8 cellular contexts compared by ENCODE assay signal in the genomic region with DNA sequence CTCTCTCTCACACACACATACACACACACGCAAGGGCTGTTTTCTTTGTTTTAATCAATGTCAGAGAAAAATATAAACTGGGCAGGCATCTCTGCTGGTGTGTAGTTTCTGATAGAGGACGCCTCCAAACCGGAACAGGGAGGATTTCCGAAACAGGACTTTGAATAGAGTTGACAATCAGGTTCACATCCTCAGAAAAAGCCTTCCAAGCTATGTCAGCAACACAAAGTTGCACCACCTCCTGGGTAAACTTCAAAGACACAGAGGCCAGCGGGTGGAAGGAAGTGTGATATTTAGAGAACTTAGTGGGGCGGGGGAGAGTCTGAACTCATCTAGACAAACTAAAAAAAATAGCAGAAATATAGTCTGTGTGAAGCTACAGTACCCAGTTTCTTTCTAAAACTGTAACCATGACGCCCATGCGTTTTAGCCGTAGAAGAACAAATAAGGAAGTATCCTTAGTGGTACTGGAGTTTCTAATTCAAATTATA. TPM values are rescaled to one million over a fixed set of nuclear protein-coding genes. Genes with fewer than 3 reads are reported as not detected.
DNase-seq lines count a peak whose midpoint lies in the region; ATAC-seq and TF ChIP-seq lines count a peak whose summit lies in the region.

No MANE protein-coding gene starts in this region.

- peaks cover 21% of the 10 kb centered on the region for H3K4me1 Mint-ChIP-seq in Calu3 (ENCODE audit: low read depth, unreplicated experiment)

- no peak overlapping the region for H3K4me3 Mint-ChIP-seq in Calu3 (ENCODE audit: low read depth, unreplicated experiment)

- ATAC-seq in GM19395 (IDR thresholded peaks at IDR 0.05; ENCODE audit: unreplicated experiment): peak; percentile 8

- DNase-seq in NCI-H748 (lab: John Stamatoyannopoulos, UW; ENCODE audit: unreplicated experiment) (peak; percentile 56), fibroblast of villous mesenchyme (ENCODE audit: low read depth) (peak; percentile 12), occipital lobe (lab: John Stamatoyannopoulos, UW) (peak; percentile 1), NCI-H146 treated with DMSO at 0.1 percent for 48 hours (lab: John Stamatoyannopoulos, UW; ENCODE audit: unreplicated experiment) (no peak), NCI-H2227 treated with DMSO at 0.1 percent for 48 hours (lab: John Stamatoyannopoulos, UW) (no peak), Calu3 (no peak)
- DNase-seq in activated T-cell treated with anti-CD3 and anti-CD28 coated beads, Interleukin-2, amount 50 U/mL, for 48 hours: peak; percentile 59 to 66

- TF ChIP-seq CTCF in fibroblast of villous mesenchyme (IDR thresholded peaks at IDR 0.05; ENCODE audit: insufficient read depth, low read depth, low read length) (no peak), Calu3 (IDR thresholded peaks at IDR 0.05; ENCODE audit: unreplicated experiment) (no peak)

- H3K4me3 ChIP-seq in fibroblast of villous mesenchyme (ENCODE audit: low read depth, low read length): peak overlapping the region; percentile 67

- CTCF ChIA-PET in Calu3 (lab: Charles Lee): interaction anchor here (0.7 kb wide), 1 partner anchor 38 kb away, joined by 3 read pairs; no protein-coding TSS in a partner anchor

- no peak overlapping the region for H3K27ac Mint-ChIP-seq in Calu3 (ENCODE audit: unreplicated experiment)

- H3K36me3 Mint-ChIP-seq in Calu3 (ENCODE audit: insufficient read depth, unreplicated experiment): no peaks in the 10 kb centered on the region

- H3K27me3 Mint-ChIP-seq in Calu3 (ENCODE audit: unreplicated experiment): no peaks in the 10 kb centered on the region

- peaks cover 3% of the 10 kb centered on the region for H3K9me3 Mint-ChIP-seq in Calu3 (ENCODE audit: low read depth, unreplicated experiment)

- BruUV-seq in Calu3 (replicated peaks; lab: Mats Ljungman, UMichigan): no TSS peak

- intact Hi-C loops in Calu3 (cut with micrococcal nuclease; ENCODE audit: unreplicated experiment): loop anchor here (10.0 kb wide), 1 partner anchor 313 kb away; no protein-coding TSS in a partner anchor

RNA-seq across cellular contexts. Expression of a gene that starts 1.2 kb away (rescaled TPM):
- total RNA-seq in fibroblast of villous mesenchyme: 3.5 and 4.8 TPM in 2 replicates
- 47.6 TPM for total RNA-seq in occipital lobe
- not detected in 2 replicates for total RNA-seq in Calu3 (2022)

Comparison
In these comparisons a context has a peak if more than half of its experiments do, and no peak if none do; other contexts are left out.
1. DNase-seq: peak in NCI-H748 (single experiment), activated T-cell treated with anti-CD3 and anti-CD28 coated beads, Interleukin-2, amount 50 U/mL, for 48 hours (2 of 2), fibroblast of villous mesenchyme (single experiment) and occipital lobe (single experiment); none in NCI-H146 treated with DMSO at 0.1 percent for 48 hours (single experiment), NCI-H2227 treated with DMSO at 0.1 percent for 48 hours (single experiment) and Calu3 (single experiment).